In genomic region chr19:50723069-50723468, GRCh38 we compare ENCODE assay signal across 8 cellular contexts.
A peak's percentile ranks its signal among the peaks of the same experiment; 100 is the strongest.
DNase-seq lines count a peak whose midpoint lies in the region; ATAC-seq lines count a peak whose summit lies in the region.

CLEC11A (plus strand) TSS chr19:50723364; CDS start chr19:50723526, 162 bp downstream.

- peaks cover 33% of the 10 kb centered on the region for H3K4me1 Mint-ChIP-seq in activated T-cell treated with anti-CD3 and anti-CD28 coated beads, Interleukin-2, amount 50 U/mL, for 24 hours (ENCODE audit: low read depth)
- peaks cover 14% of the 10 kb centered on the region for H3K4me1 Mint-ChIP-seq in stimulated activated memory B cell treated with anti-CD40 and anti-IgM and Interleukin-4, amounts not matched to agents 10 μg/mL and 1 μg/mL and 100 μg/mL, for 72 hours

- H3K27ac Mint-ChIP-seq in activated T-cell treated with anti-CD3 and anti-CD28 coated beads, Interleukin-2, amount 50 U/mL, for 24 hours: no peak within 1 kb of the TSS
- no peak within 1 kb of the TSS for H3K27ac Mint-ChIP-seq in stimulated activated memory B cell treated with anti-CD40 and anti-IgM and Interleukin-4, amounts not matched to agents 10 μg/mL and 1 μg/mL and 100 μg/mL, for 72 hours

- H3K4me1 ChIP-seq in adipocyte (ENCODE audit: control insufficient read depth, insufficient read depth, low read length) (peaks cover 30% of the 10 kb centered on the region), iPS-15b (ENCODE audit: control insufficient read depth, insufficient read depth, low read length) (peaks cover 10% of the 10 kb centered on the region)

- peak within 1 kb of the TSS; percentile 90 for H3K9ac ChIP-seq in adipocyte (ENCODE audit: low read length)
- H3K9ac ChIP-seq in iPS-15b (ENCODE audit: low read depth, low read length): no peak within 1 kb of the TSS

- H3K27me3 ChIP-seq in adipocyte (replicated peaks; ENCODE audit: control insufficient read depth, insufficient read depth, low read length) (no peaks in the 10 kb centered on the region), iPS-15b (ENCODE audit: control insufficient read depth, insufficient read depth, low read length) (peaks cover 67% of the 10 kb centered on the region)

- peaks cover 76% of the 10 kb centered on the region for H3K27me3 Mint-ChIP-seq in activated T-cell treated with anti-CD3 and anti-CD28 coated beads, Interleukin-2, amount 50 U/mL, for 24 hours
- H3K27me3 Mint-ChIP-seq in stimulated activated memory B cell treated with anti-CD40 and anti-IgM and Interleukin-4, amounts not matched to agents 10 μg/mL and 1 μg/mL and 100 μg/mL, for 72 hours: peaks cover 85% of the 10 kb centered on the region

- H3K4me3 ChIP-seq in adipocyte (ENCODE audit: low read length) (peak within 1 kb of the TSS; percentile 86), iPS-15b (ENCODE audit: low read depth, low read length) (peak within 1 kb of the TSS; percentile 77)

- no peaks in the 10 kb centered on the region for H3K9me3 Mint-ChIP-seq in activated T-cell treated with anti-CD3 and anti-CD28 coated beads, Interleukin-2, amount 50 U/mL, for 24 hours
- H3K9me3 Mint-ChIP-seq in stimulated activated memory B cell treated with anti-CD40 and anti-IgM and Interleukin-4, amounts not matched to agents 10 μg/mL and 1 μg/mL and 100 μg/mL, for 72 hours: no peaks in the 10 kb centered on the region

- H3K36me3 ChIP-seq in adipocyte (ENCODE audit: control insufficient read depth, insufficient read depth, low read length, severe bottlenecking): no peaks in the 10 kb centered on the region
- no peaks in the 10 kb centered on the region for H3K36me3 ChIP-seq in iPS-15b (ENCODE audit: control insufficient read depth, insufficient read depth, low read length)

- H3K4me3 Mint-ChIP-seq in activated T-cell treated with anti-CD3 and anti-CD28 coated beads, Interleukin-2, amount 50 U/mL, for 24 hours: peak within 1 kb of the TSS; percentile 83
- peak within 1 kb of the TSS; percentile 34 for H3K4me3 Mint-ChIP-seq in stimulated activated memory B cell treated with anti-CD40 and anti-IgM and Interleukin-4, amounts not matched to agents 10 μg/mL and 1 μg/mL and 100 μg/mL, for 72 hours

- no peaks in the 10 kb centered on the region for H3K9me3 ChIP-seq in adipocyte (ENCODE audit: control insufficient read depth, low read length)
- H3K9me3 ChIP-seq in iPS-15b (ENCODE audit: control insufficient read depth, insufficient read depth, low read length): no peaks in the 10 kb centered on the region

- peaks cover 7% of the 10 kb centered on the region for H3K36me3 Mint-ChIP-seq in activated T-cell treated with anti-CD3 and anti-CD28 coated beads, Interleukin-2, amount 50 U/mL, for 24 hours (ENCODE audit: low read depth)
- no peaks in the 10 kb centered on the region for H3K36me3 Mint-ChIP-seq in stimulated activated memory B cell treated with anti-CD40 and anti-IgM and Interleukin-4, amounts not matched to agents 10 μg/mL and 1 μg/mL and 100 μg/mL, for 72 hours

- no peak for ATAC-seq in stimulated activated memory B cell treated with anti-CD40 and anti-IgM and Interleukin-4, amounts not matched to agents 10 μg/mL and 1 μg/mL and 100 μg/mL, for 72 hours
- no peak for ATAC-seq in HG03521 (IDR thresholded peaks at IDR 0.05; ENCODE audit: unreplicated experiment)

- DNase-seq in activated T-cell treated with anti-CD3 and anti-CD28 coated beads, Interleukin-2, amount 50 U/mL, for 24 hours: no peak
- no peak for DNase-seq in activated T-cell treated with anti-CD3 and anti-CD28 coated beads for 4 hours
- DNase-seq in adipocyte (ENCODE audit: low read depth): peak; percentile 71
- DNase-seq in globus pallidus (ENCODE audit: low spot score): no peak
- no peak for DNase-seq in DMS53 treated with DMSO at 0.1 percent for 48 hours (lab: John Stamatoyannopoulos, UW; ENCODE audit: unreplicated experiment)
